In the genomic region with DNA sequence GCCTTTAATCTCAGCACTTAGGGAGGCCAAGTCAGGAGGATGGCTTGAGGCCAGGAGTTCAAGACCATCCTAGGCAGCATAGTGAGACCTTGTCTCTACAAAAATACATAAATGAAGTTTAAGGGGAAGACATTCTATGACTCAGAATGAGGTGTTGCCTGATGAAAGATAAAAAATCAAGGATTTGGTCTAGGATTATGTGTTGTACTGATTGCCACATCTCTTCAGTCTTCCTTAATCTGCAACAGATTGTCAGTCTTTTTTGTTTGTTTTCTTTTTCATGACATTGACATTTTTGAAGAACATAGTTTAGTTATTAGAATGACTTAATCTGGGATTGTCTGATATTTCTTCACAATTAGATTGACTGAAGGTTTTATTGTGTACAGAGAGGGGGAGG, we compare ENCODE assay signal across 2 cellular contexts.
TF ChIP-seq lines count a peak whose summit lies in the region.

No MANE protein-coding gene starts in this region.

TF ChIP-seq in A549, 52 proteins besides CTCF, POLR2A, EP300 and RAD21 (continued from another document):
- TF ChIP-seq GATA3 (IDR thresholded peaks at IDR 0.05; ENCODE audit: borderline replicate concordance) (peak; percentile 55; the same call in 1 of the 2 replicates), CHD4 (IDR thresholded peaks at IDR 0.05; ENCODE audit: borderline replicate concordance) (no peak)
- TF ChIP-seq, protein P1, sequence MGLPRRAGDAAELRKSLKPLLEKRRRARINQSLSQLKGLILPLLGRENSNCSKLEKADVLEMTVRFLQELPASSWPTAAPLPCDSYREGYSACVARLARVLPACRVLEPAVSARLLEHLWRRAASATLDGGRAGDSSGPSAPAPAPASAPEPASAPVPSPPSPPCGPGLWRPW (IDR thresholded peaks at IDR 0.05): peak; percentile 55; the same call in 1 of the 2 replicates

TF ChIP-seq in GM23338, 12 proteins besides CTCF, POLR2A, EP300 and RAD21 (continued from another document):
- TF ChIP-seq, protein P2, sequence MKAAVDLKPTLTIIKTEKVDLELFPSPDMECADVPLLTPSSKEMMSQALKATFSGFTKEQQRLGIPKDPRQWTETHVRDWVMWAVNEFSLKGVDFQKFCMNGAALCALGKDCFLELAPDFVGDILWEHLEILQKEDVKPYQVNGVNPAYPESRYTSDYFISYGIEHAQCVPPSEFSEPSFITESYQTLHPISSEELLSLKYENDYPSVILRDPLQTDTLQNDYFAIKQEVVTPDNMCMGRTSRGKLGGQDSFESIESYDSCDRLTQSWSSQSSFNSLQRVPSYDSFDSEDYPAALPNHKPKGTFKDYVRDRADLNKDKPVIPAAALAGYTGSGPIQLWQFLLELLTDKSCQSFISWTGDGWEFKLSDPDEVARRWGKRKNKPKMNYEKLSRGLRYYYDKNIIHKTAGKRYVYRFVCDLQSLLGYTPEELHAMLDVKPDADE (IDR thresholded peaks at IDR 0.05): no peak
- TF ChIP-seq, protein P3, sequence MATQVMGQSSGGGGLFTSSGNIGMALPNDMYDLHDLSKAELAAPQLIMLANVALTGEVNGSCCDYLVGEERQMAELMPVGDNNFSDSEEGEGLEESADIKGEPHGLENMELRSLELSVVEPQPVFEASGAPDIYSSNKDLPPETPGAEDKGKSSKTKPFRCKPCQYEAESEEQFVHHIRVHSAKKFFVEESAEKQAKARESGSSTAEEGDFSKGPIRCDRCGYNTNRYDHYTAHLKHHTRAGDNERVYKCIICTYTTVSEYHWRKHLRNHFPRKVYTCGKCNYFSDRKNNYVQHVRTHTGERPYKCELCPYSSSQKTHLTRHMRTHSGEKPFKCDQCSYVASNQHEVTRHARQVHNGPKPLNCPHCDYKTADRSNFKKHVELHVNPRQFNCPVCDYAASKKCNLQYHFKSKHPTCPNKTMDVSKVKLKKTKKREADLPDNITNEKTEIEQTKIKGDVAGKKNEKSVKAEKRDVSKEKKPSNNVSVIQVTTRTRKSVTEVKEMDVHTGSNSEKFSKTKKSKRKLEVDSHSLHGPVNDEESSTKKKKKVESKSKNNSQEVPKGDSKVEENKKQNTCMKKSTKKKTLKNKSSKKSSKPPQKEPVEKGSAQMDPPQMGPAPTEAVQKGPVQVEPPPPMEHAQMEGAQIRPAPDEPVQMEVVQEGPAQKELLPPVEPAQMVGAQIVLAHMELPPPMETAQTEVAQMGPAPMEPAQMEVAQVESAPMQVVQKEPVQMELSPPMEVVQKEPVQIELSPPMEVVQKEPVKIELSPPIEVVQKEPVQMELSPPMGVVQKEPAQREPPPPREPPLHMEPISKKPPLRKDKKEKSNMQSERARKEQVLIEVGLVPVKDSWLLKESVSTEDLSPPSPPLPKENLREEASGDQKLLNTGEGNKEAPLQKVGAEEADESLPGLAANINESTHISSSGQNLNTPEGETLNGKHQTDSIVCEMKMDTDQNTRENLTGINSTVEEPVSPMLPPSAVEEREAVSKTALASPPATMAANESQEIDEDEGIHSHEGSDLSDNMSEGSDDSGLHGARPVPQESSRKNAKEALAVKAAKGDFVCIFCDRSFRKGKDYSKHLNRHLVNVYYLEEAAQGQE (IDR thresholded peaks at IDR 0.05; ENCODE audit: unreplicated experiment): no peak
- no peak for TF ChIP-seq STAT1 (IDR thresholded peaks at IDR 0.05; ENCODE audit: unreplicated experiment)
- TF ChIP-seq ZNF331 (CRISPR knock-in tag; IDR thresholded peaks at IDR 0.05; ENCODE audit: low read depth): no peak
- no peak for TF ChIP-seq ZNF114 (CRISPR knock-in tag; IDR thresholded peaks at IDR 0.05)
- no peak for TF ChIP-seq NANOG (IDR thresholded peaks at IDR 0.05; ENCODE audit: borderline replicate concordance)
